In genomic region chr1:164735315-164736052, GRCh38 we compare ENCODE assay signal across 11 cellular contexts.
DNase-seq lines count a peak whose midpoint lies in the region; ATAC-seq and TF ChIP-seq lines count a peak whose summit lies in the region.
"Had no signal": no experiment of that assay in that cellular context is flagged by ENCODE, and none has a peak within 500 bp of the region (broad histone marks: within the 10 kb centered on the region; RNA-seq: fewer than 3 reads in every experiment).

No MANE protein-coding gene starts in this region.

- DNase-seq in HFFc6 = peak; percentile 91
- peak; percentile 59 to 72 for DNase-seq in PC-9
- DNase-seq in pons (ENCODE audit: low spot score) = peak; percentile 95
- no peak for DNase-seq in effector CD8-positive, alpha-beta T cell (lab: John Stamatoyannopoulos, UW)
- DNase-seq in iPS-NIHi7 (ENCODE audit: extremely low spot score) = no peak
- DNase-seq: dermis blood vessel endothelial cell, MV-4-11 had no signal

- no peak overlapping the region for H3K4me3 ChIP-seq in PC-9

- no peaks in the 10 kb centered on the region for H3K36me3 Mint-ChIP-seq in HFFc6 (ENCODE audit: low read depth)

- no peak for TF ChIP-seq CTCF in HFFc6 (IDR thresholded peaks at IDR 0.05)
- no peak for TF ChIP-seq CTCF in PC-9 (conservative IDR thresholded peaks at IDR 0.05)

- no peaks in the 10 kb centered on the region for H3K27me3 ChIP-seq in PC-9 (ENCODE audit: insufficient read depth, low read depth)

- H3K4me1 Mint-ChIP-seq in HFFc6 (ENCODE audit: low read depth) = peaks cover 33% of the 10 kb centered on the region

- peaks cover 11% of the 10 kb centered on the region; the same call in 1 of the 2 replicates for H3F3A ChIP-seq in PC-9 (ENCODE audit: insufficient read depth, low read depth)

- no TSS peak for BruUV-seq in PC-9 (replicated peaks; lab: Mats Ljungman, UMichigan)

- H3K27me3 Mint-ChIP-seq in HFFc6 (ENCODE audit: insufficient read depth) = no peaks in the 10 kb centered on the region

- H3K9me3 ChIP-seq in PC-9 (ENCODE audit: insufficient read depth, low read depth) = no peaks in the 10 kb centered on the region

- H3K4me3 Mint-ChIP-seq in HFFc6 = peak overlapping the region; percentile 23
- H3K4me3 Mint-ChIP-seq: T-helper 1 cell treated with Interleukin-12 subunit alpha and Interleukin-12 subunit beta and Interleukin-4 antibody, amounts not matched to agents 30 μg/mL and 1 μg/mL, for 36 hours had no signal

- no peak overlapping the region for H2AFZ ChIP-seq in PC-9

- H3K4me1 ChIP-seq in PC-9 (replicated peaks; ENCODE audit: insufficient read depth) = peaks cover 15% of the 10 kb centered on the region

- CTCF ChIA-PET in PC-9 (lab: Charles Lee) = no interaction called here

- H3K9me3 Mint-ChIP-seq in HFFc6 = no peaks in the 10 kb centered on the region
- H3K9me3 Mint-ChIP-seq: T-helper 1 cell treated with Interleukin-12 subunit alpha and Interleukin-12 subunit beta and Interleukin-4 antibody, amounts not matched to agents 30 μg/mL and 1 μg/mL, for 36 hours had no signal

- intact Hi-C loops in PC-9 (cut with micrococcal nuclease; ENCODE audit: unreplicated experiment) = no loop called here

- ATAC-seq in esophagus mucosa = peak; percentile 65
- ATAC-seq in GM21619 (IDR thresholded peaks at IDR 0.05; ENCODE audit: unreplicated experiment) = no peak
- ATAC-seq in HG03432 (IDR thresholded peaks at IDR 0.05; ENCODE audit: unreplicated experiment) = no peak

- peak overlapping the region; percentile 4; the same call in 1 of the 2 replicates for H3K4me2 ChIP-seq in PC-9

- H3K79me2 ChIP-seq in PC-9 (ENCODE audit: low read depth) = 0 out of 2 replicates have a peak, but pooled peaks cover 3% of the 10 kb centered on the region

- H3K9me2 ChIP-seq in PC-9 (ENCODE audit: insufficient read depth) = no peaks in the 10 kb centered on the region; the same call in 1 of the 2 replicates

- H3K27ac Mint-ChIP-seq in HFFc6 = peak overlapping the region; percentile 77
- H3K27ac Mint-ChIP-seq: T-helper 1 cell treated with Interleukin-12 subunit alpha and Interleukin-12 subunit beta and Interleukin-4 antibody, amounts not matched to agents 30 μg/mL and 1 μg/mL, for 36 hours had no signal

- no peaks in the 10 kb centered on the region for H4K20me1 ChIP-seq in PC-9 (ENCODE audit: insufficient read depth)

- POLR2A ChIA-PET in PC-9 (lab: Charles Lee; ENCODE audit: unreplicated experiment) = no interaction called here

- H3K27ac ChIP-seq in PC-9 = no peak overlapping the region

- no peaks in the 10 kb centered on the region for H3K36me3 ChIP-seq in PC-9 (ENCODE audit: low read depth)

Comparison
In these comparisons a context has a peak if more than half of its experiments do, and no peak if none do; other contexts are left out.
1. DNase-seq: peak in HFFc6 (single experiment), PC-9 (2 of 2) and pons (single experiment); none in effector CD8-positive, alpha-beta T cell (single experiment) and iPS-NIHi7 (single experiment).